18 cellular contexts compared by ENCODE assay signal in genomic region chr13:44364019-44364418, GRCh38. TPM values are rescaled to one million over a fixed set of nuclear protein-coding genes. Genes with fewer than 3 reads are reported as not detected.
DNase-seq lines count a peak whose midpoint lies in the region; TF ChIP-seq lines count a peak whose summit lies in the region.
"Had no signal": no experiment of that assay in that cellular context is flagged by ENCODE, and none has a peak within 500 bp of the region (broad histone marks: within the 10 kb centered on the region; RNA-seq: fewer than 3 reads in every experiment).

No MANE protein-coding gene starts in this region.

- intact Hi-C loops in Calu3 (cut with micrococcal nuclease; ENCODE audit: unreplicated experiment): loop anchor here (5.0 kb wide), 1 partner anchor 52 kb away; no protein-coding TSS in a partner anchor
- intact Hi-C loops in esophagus muscularis mucosa (cut with DNase I): no loop called here

- no peak for TF ChIP-seq POLR2A in esophagus muscularis mucosa (IDR thresholded peaks at IDR 0.05; ENCODE audit: low read depth)

- H3K4me3 Mint-ChIP-seq in Calu3 (ENCODE audit: low read depth, unreplicated experiment): no peak overlapping the region
- no peak overlapping the region for H3K4me3 Mint-ChIP-seq in glutamatergic neuron (ENCODE audit: unreplicated experiment)
- H3K4me3 Mint-ChIP-seq in activated T-cell treated with anti-CD3 and anti-CD28 coated beads, Interleukin-2, amount 50 U/mL, for 24 hours: no peak overlapping the region
- H3K4me3 Mint-ChIP-seq: H9, memory B cell, WTC11 had no signal

- 61% methylated on average over 8 of the region's 8 CpGs for WGBS in esophagus muscularis mucosa

- H3K27ac Mint-ChIP-seq in Calu3 (ENCODE audit: unreplicated experiment) (peak overlapping the region; percentile 85), glutamatergic neuron (ENCODE audit: unreplicated experiment) (peak overlapping the region; percentile 37)
- H3K27ac Mint-ChIP-seq in activated T-cell treated with anti-CD3 and anti-CD28 coated beads, Interleukin-2, amount 50 U/mL, for 24 hours: no peak overlapping the region
- H3K27ac Mint-ChIP-seq: activated T-helper 2 cell treated with anti-CD3 and anti-CD28 coated beads, Interferon-gamma antibody, Interleukin-2, Interleukin-4, amounts not matched to agents 10 μg/mL and 5 μg/mL and 100 μg/mL, durations not matched to agents 14 hours and 24 hours and 36 hours; memory B cell; WTC11 had no signal

- CTCF ChIA-PET in Calu3 (lab: Charles Lee): interaction anchor here (0.7 kb wide), 1 partner anchor 57 kb away, joined by 3 read pairs; no protein-coding TSS in a partner anchor

- no TSS peak for BruUV-seq in Calu3 (replicated peaks; lab: Mats Ljungman, UMichigan)

- H3K4me1 ChIP-seq in mucosa of rectum (ENCODE audit: control insufficient read depth in 2 of 2, insufficient read depth in 2 of 2, low read length in 2 of 2) (peaks cover 28 to 46% of the 10 kb centered on the region in 2 donors), esophagus muscularis mucosa (peaks cover 4 to 29% (median 13%) of the 10 kb centered on the region in 4 donors)

- H3K36me3 ChIP-seq in mucosa of rectum (ENCODE audit: control insufficient read depth in 2 of 2, insufficient read depth in 2 of 2, low read length in 2 of 2): no peaks in the 10 kb centered on the region
- no peaks in the 10 kb centered on the region for H3K36me3 ChIP-seq in esophagus muscularis mucosa
- H3K36me3 ChIP-seq: neutrophil had no signal

- H3K4me3 ChIP-seq in mucosa of rectum (ENCODE audit: low read length in 2 of 2) (no peak overlapping the region), esophagus muscularis mucosa (no peak overlapping the region)

- H3K27me3 Mint-ChIP-seq in Calu3 (ENCODE audit: unreplicated experiment) (no peaks in the 10 kb centered on the region), glutamatergic neuron (ENCODE audit: unreplicated experiment) (peaks cover 1% of the 10 kb centered on the region)
- H3K27me3 Mint-ChIP-seq in activated T-cell treated with anti-CD3 and anti-CD28 coated beads, Interleukin-2, amount 50 U/mL, for 24 hours: peaks cover 4% of the 10 kb centered on the region

- H3K9me3 ChIP-seq in mucosa of rectum (ENCODE audit: control insufficient read depth in 2 of 2, low read length in 2 of 2): no peaks in the 10 kb centered on the region
- H3K9me3 ChIP-seq in esophagus muscularis mucosa: no peaks in the 10 kb centered on the region
- H3K9me3 ChIP-seq: neutrophil had no signal

- DNase-seq in Calu3: no peak
- peak; percentile 38 for DNase-seq in RPMI7951 (ENCODE audit: low read depth)
- no peak for DNase-seq in glutamatergic neuron
- no peak for DNase-seq in activated T-cell treated with anti-CD3 and anti-CD28 coated beads, Interleukin-2, amount 50 U/mL, for 24 hours
- DNase-seq in esophagus muscularis mucosa (ENCODE audit: extremely low spot score): no peak
- no peak for DNase-seq in amniotic stem cell (lab: John Stamatoyannopoulos, UW)
- no peak for DNase-seq in Kasumi-1 (lab: John Stamatoyannopoulos, UW)
- DNase-seq: cerebellar nuclear complex; H9; SHP77 treated with DMSO at 0.1 percent for 48 hours; stimulated activated CD4-positive, alpha-beta T cell treated with anti-CD3 and anti-CD28 coated beads, Interleukin-2, amount 100 ng/mL, for 24 hours had no signal

- TF ChIP-seq EP300 in esophagus muscularis mucosa (IDR thresholded peaks at IDR 0.05): no peak

- H3K9me3 Mint-ChIP-seq in Calu3 (ENCODE audit: low read depth, unreplicated experiment) (no peaks in the 10 kb centered on the region), glutamatergic neuron (ENCODE audit: unreplicated experiment) (no peaks in the 10 kb centered on the region)
- no peaks in the 10 kb centered on the region for H3K9me3 Mint-ChIP-seq in activated T-cell treated with anti-CD3 and anti-CD28 coated beads, Interleukin-2, amount 50 U/mL, for 24 hours
- H3K9me3 Mint-ChIP-seq: activated T-helper 2 cell treated with anti-CD3 and anti-CD28 coated beads, Interferon-gamma antibody, Interleukin-2, Interleukin-4, amounts not matched to agents 10 μg/mL and 5 μg/mL and 100 μg/mL, durations not matched to agents 14 hours and 24 hours and 36 hours; H9; memory B cell; WTC11 had no signal

- H3K27ac ChIP-seq in mucosa of rectum (ENCODE audit: low read depth in 2 of 2, low read length in 2 of 2) (peak overlapping the region; percentile 27), esophagus muscularis mucosa (replicated peaks in 1 of 4) (no peak overlapping the region)
- H3K27ac ChIP-seq: neutrophil had no signal

- H3K4me1 Mint-ChIP-seq in Calu3 (ENCODE audit: low read depth, unreplicated experiment) (peaks cover 57% of the 10 kb centered on the region), glutamatergic neuron (ENCODE audit: low read depth, unreplicated experiment) (peaks cover 17% of the 10 kb centered on the region)
- no peaks in the 10 kb centered on the region for H3K4me1 Mint-ChIP-seq in activated T-cell treated with anti-CD3 and anti-CD28 coated beads, Interleukin-2, amount 50 U/mL, for 24 hours (ENCODE audit: low read depth)
- H3K4me1 Mint-ChIP-seq: memory B cell had no signal

- H3K27me3 ChIP-seq in mucosa of rectum (ENCODE audit: control insufficient read depth in 2 of 2, insufficient read depth in 2 of 2, low read length in 2 of 2) (no peaks in the 10 kb centered on the region), esophagus muscularis mucosa (no peaks in the 10 kb centered on the region)

- H3K9ac ChIP-seq in mucosa of rectum (ENCODE audit: low read depth in 1 of 2, low read length in 2 of 2): no peak overlapping the region

- TF ChIP-seq CTCF in Calu3 (IDR thresholded peaks at IDR 0.05; ENCODE audit: unreplicated experiment) (no peak), glutamatergic neuron (IDR thresholded peaks at IDR 0.05; ENCODE audit: partially characterized antibody, unreplicated experiment) (no peak), esophagus muscularis mucosa (IDR thresholded peaks at IDR 0.05) (no peak)

- H3K36me3 Mint-ChIP-seq in Calu3 (ENCODE audit: insufficient read depth, unreplicated experiment) (no peaks in the 10 kb centered on the region), glutamatergic neuron (ENCODE audit: unreplicated experiment) (peaks cover 4% of the 10 kb centered on the region)
- no peaks in the 10 kb centered on the region for H3K36me3 Mint-ChIP-seq in activated T-cell treated with anti-CD3 and anti-CD28 coated beads, Interleukin-2, amount 50 U/mL, for 24 hours (ENCODE audit: low read depth)
- H3K36me3 Mint-ChIP-seq: memory B cell, WTC11 had no signal

RNA-seq across cellular contexts. Expression of gene SERP2, which starts 9.6 kb away (rescaled TPM):
- total RNA-seq in Calu3 (2022) (not detected in 2 replicates), glutamatergic neuron (ENCODE audit: unreplicated experiment) (22.3 TPM), esophagus muscularis mucosa (1 to 10 TPM; 5.8 to 9.5 (median 7.4) TPM)
- total RNA-seq in RPMI7951 (2014; rRNA removed; shearing (Covaris generic)): 11.4 and 12.1 TPM in 2 replicates
- total RNA-seq: HT1080; T-helper 2 cell treated with Interferon-gamma antibody and Interleukin-4, amounts not matched to agents 100 ng/mL and 5 ng/mL, for 36 hours had no signal

Comparison
In these comparisons a context has a peak if more than half of its experiments do, and no peak if none do; other contexts are left out.
1. H3K27ac ChIP-seq: peak in mucosa of rectum (2 of 2); none in esophagus muscularis mucosa (0 of 4).